Comparison of ENCODE assay signal across 1 cellular context in genomic region chr20:44355503-44356352, GRCh38.
TF ChIP-seq lines count a peak whose summit lies in the region.

TSS of gene HNF4A (plus strand) at chr20:44355699. CDS start at chr20:44355805, 106 bp downstream.

TF ChIP-seq in HepG2, 621 proteins besides CTCF, POLR2A, EP300 and RAD21 (continued from another document and continues in another):
- TF ChIP-seq ATF2 (CRISPR knock-in tag; IDR thresholded peaks at IDR 0.05) (peak; percentile 77), E2F2 (CRISPR knock-in tag; IDR thresholded peaks at IDR 0.05; ENCODE audit: borderline replicate concordance) (peak; percentile 80; the same call in 1 of the 2 replicates), TBX3 (IDR thresholded peaks at IDR 0.05; ENCODE audit: borderline replicate concordance) (0 out of 2 replicates have a peak, but pooled peaks have one; percentile 33), ELF1 (CRISPR knock-in tag; IDR thresholded peaks at IDR 0.05) (peak; percentile 50), BCL6 (CRISPR knock-in tag; IDR thresholded peaks at IDR 0.05) (peak; percentile 70), ZSCAN9 (CRISPR knock-in tag; IDR thresholded peaks at IDR 0.05; ENCODE audit: borderline replicate concordance) (peak; percentile 88), KDM6A (CRISPR knock-in tag; IDR thresholded peaks at IDR 0.05; ENCODE audit: low read depth) (no peak), HMG20A (CRISPR knock-in tag; IDR thresholded peaks at IDR 0.05; ENCODE audit: borderline replicate concordance) (no peak; the same call in none of the 2 replicates), ATF4 (CRISPR knock-in tag; IDR thresholded peaks at IDR 0.05) (no peak), SMAD1 (CRISPR knock-in tag; IDR thresholded peaks at IDR 0.05; ENCODE audit: borderline replicate concordance, low read depth) (no peak; the same call in none of the 2 replicates), ZNF878 (CRISPR knock-in tag; IDR thresholded peaks at IDR 0.05) (peak; percentile 12; the same call in 1 of the 2 replicates), PRDM15 (CRISPR knock-in tag; IDR thresholded peaks at IDR 0.05) (no peak; the same call in 1 of the 2 replicates), ZBTB34 (CRISPR knock-in tag; IDR thresholded peaks at IDR 0.05) (peak; percentile 88), ZNF569 (CRISPR knock-in tag; IDR thresholded peaks at IDR 0.05; ENCODE audit: borderline replicate concordance) (peak; percentile 94; the same call in 1 of the 2 replicates), SIN3A (IDR thresholded peaks at IDR 0.05; ENCODE audit: borderline replicate concordance, low read depth, low read length) (peak; percentile 93; the same call in 1 of the 2 replicates), ZNF468 (CRISPR knock-in tag; IDR thresholded peaks at IDR 0.05) (0 out of 2 replicates have a peak, but pooled peaks have one; percentile 85), ZNF136 (CRISPR knock-in tag; IDR thresholded peaks at IDR 0.05; ENCODE audit: low read depth) (peak; percentile 87; the same call in 1 of the 2 replicates), HOXA5 (CRISPR knock-in tag; IDR thresholded peaks at IDR 0.05) (peak; percentile 94), ZNF781 (CRISPR knock-in tag; IDR thresholded peaks at IDR 0.05; ENCODE audit: borderline replicate concordance, not compliant biosample characterization) (peak; percentile 10), GMEB1 (CRISPR knock-in tag; IDR thresholded peaks at IDR 0.05; ENCODE audit: borderline replicate concordance) (peak; percentile 73), ZNF512 (CRISPR knock-in tag; IDR thresholded peaks at IDR 0.05) (no peak), SP5 (CRISPR knock-in tag; IDR thresholded peaks at IDR 0.05; ENCODE audit: borderline replicate concordance, low read depth) (peak; percentile 65; the same call in 1 of the 2 replicates), ZBTB2 (CRISPR knock-in tag; IDR thresholded peaks at IDR 0.05; ENCODE audit: low read depth) (no peak), ZBTB39 (CRISPR knock-in tag; IDR thresholded peaks at IDR 0.05) (peak; percentile 38; the same call in 1 of the 2 replicates), DMTF1 (CRISPR knock-in tag; IDR thresholded peaks at IDR 0.05) (no peak), ZFY (CRISPR knock-in tag; IDR thresholded peaks at IDR 0.05) (peak; percentile 92), ZKSCAN5 (CRISPR knock-in tag; IDR thresholded peaks at IDR 0.05) (peak; percentile 50), RBM22 (optimal IDR thresholded peaks at IDR 0.05; ENCODE audit: low read length) (peak; percentile 94), SPEN (CRISPR knock-in tag; IDR thresholded peaks at IDR 0.05; ENCODE audit: low read depth) (peak; percentile 56)
